Comparison of ENCODE assay signal across 11 cellular contexts in genomic region chr2:213015387-213016165, GRCh38.
A peak's percentile ranks its signal among the peaks of the same experiment; 100 is the strongest.
DNase-seq lines count a peak whose midpoint lies in the region; ATAC-seq and TF ChIP-seq lines count a peak whose summit lies in the region.
"Had no signal": no experiment of that assay in that cellular context is flagged by ENCODE, and none has a peak within 500 bp of the region (broad histone marks: within the 10 kb centered on the region; RNA-seq: fewer than 3 reads in every experiment).

No MANE protein-coding gene starts in this region.

- H3K36me3 ChIP-seq in upper lobe of left lung = no peaks in the 10 kb centered on the region

- H3K4me3 ChIP-seq in upper lobe of left lung = no peak overlapping the region

- H3K36me3 Mint-ChIP-seq in T-helper 1 cell treated with Interleukin-12 subunit alpha and Interleukin-12 subunit beta and Interleukin-4 antibody, amounts not matched to agents 30 μg/mL and 1 μg/mL, for 36 hours (ENCODE audit: low read depth) = peaks cover 3% of the 10 kb centered on the region
- H3K36me3 Mint-ChIP-seq in stimulated activated memory B cell treated with anti-CD40 and anti-IgM and Interleukin-4, amounts not matched to agents 10 μg/mL and 1 μg/mL and 100 μg/mL, for 72 hours = no peaks in the 10 kb centered on the region

- no peak for TF ChIP-seq CTCF in upper lobe of left lung (IDR thresholded peaks at IDR 0.05)

- H3K27me3 ChIP-seq in upper lobe of left lung = no peaks in the 10 kb centered on the region

- WGBS in upper lobe of left lung, 2 donors = 77 to 87% methylated on average over 7 of the region's 7 CpGs

- no peak overlapping the region for H3K27ac Mint-ChIP-seq in T-helper 1 cell treated with Interleukin-12 subunit alpha and Interleukin-12 subunit beta and Interleukin-4 antibody, amounts not matched to agents 30 μg/mL and 1 μg/mL, for 36 hours
- no peak overlapping the region for H3K27ac Mint-ChIP-seq in stimulated activated memory B cell treated with anti-CD40 and anti-IgM and Interleukin-4, amounts not matched to agents 10 μg/mL and 1 μg/mL and 100 μg/mL, for 72 hours

- H3K9me3 ChIP-seq in upper lobe of left lung = no peaks in the 10 kb centered on the region

- H3K4me1 Mint-ChIP-seq in T-helper 1 cell treated with Interleukin-12 subunit alpha and Interleukin-12 subunit beta and Interleukin-4 antibody, amounts not matched to agents 30 μg/mL and 1 μg/mL, for 36 hours (ENCODE audit: low read depth) = peaks cover 24% of the 10 kb centered on the region
- peaks cover 18% of the 10 kb centered on the region for H3K4me1 Mint-ChIP-seq in stimulated activated memory B cell treated with anti-CD40 and anti-IgM and Interleukin-4, amounts not matched to agents 10 μg/mL and 1 μg/mL and 100 μg/mL, for 72 hours

- H3K9me3 Mint-ChIP-seq in T-helper 1 cell treated with Interleukin-12 subunit alpha and Interleukin-12 subunit beta and Interleukin-4 antibody, amounts not matched to agents 30 μg/mL and 1 μg/mL, for 36 hours = no peaks in the 10 kb centered on the region
- no peaks in the 10 kb centered on the region for H3K9me3 Mint-ChIP-seq in stimulated activated memory B cell treated with anti-CD40 and anti-IgM and Interleukin-4, amounts not matched to agents 10 μg/mL and 1 μg/mL and 100 μg/mL, for 72 hours

- no peak for TF ChIP-seq EP300 in upper lobe of left lung (IDR thresholded peaks at IDR 0.05)

- H3K27me3 Mint-ChIP-seq in T-helper 1 cell treated with Interleukin-12 subunit alpha and Interleukin-12 subunit beta and Interleukin-4 antibody, amounts not matched to agents 30 μg/mL and 1 μg/mL, for 36 hours (ENCODE audit: low read depth) = peaks cover 42% of the 10 kb centered on the region
- no peaks in the 10 kb centered on the region for H3K27me3 Mint-ChIP-seq in stimulated activated memory B cell treated with anti-CD40 and anti-IgM and Interleukin-4, amounts not matched to agents 10 μg/mL and 1 μg/mL and 100 μg/mL, for 72 hours

- H3K4me3 Mint-ChIP-seq in T-helper 1 cell treated with Interleukin-12 subunit alpha and Interleukin-12 subunit beta and Interleukin-4 antibody, amounts not matched to agents 30 μg/mL and 1 μg/mL, for 36 hours = peak overlapping the region; percentile 29
- H3K4me3 Mint-ChIP-seq in stimulated activated memory B cell treated with anti-CD40 and anti-IgM and Interleukin-4, amounts not matched to agents 10 μg/mL and 1 μg/mL and 100 μg/mL, for 72 hours = peak overlapping the region; percentile 6

- H3K27ac ChIP-seq in upper lobe of left lung = no peak overlapping the region
- H3K27ac ChIP-seq: HL-60 had no signal

- ATAC-seq in HG02798 (IDR thresholded peaks at IDR 0.05; ENCODE audit: poor library complexity, unreplicated experiment) = peak; percentile 86
- peak; percentile 93 for ATAC-seq in stimulated activated memory B cell treated with anti-CD40 and anti-IgM and Interleukin-4, amounts not matched to agents 10 μg/mL and 1 μg/mL and 100 μg/mL, for 72 hours
- no peak for ATAC-seq in upper lobe of left lung (ENCODE audit: low FRiP score in 2 of 2)
- ATAC-seq: Panc1, sciatic nerve had no signal

- peak; percentile 17 for DNase-seq in activated T-cell treated with anti-CD3 and anti-CD28 coated beads for 24 hours (ENCODE audit: low read depth)
- DNase-seq in activated T-cell treated with anti-CD3 and anti-CD28 coated beads, Interleukin-2, amount 50 U/mL, for 1 hour = no peak
- no peak for DNase-seq in DMS53 (lab: John Stamatoyannopoulos, UW)
- DNase-seq in NCI-H446 treated with DMSO at 0.1 percent for 48 hours (lab: John Stamatoyannopoulos, UW) = no peak
- no peak for DNase-seq in upper lobe of left lung

- TF ChIP-seq POLR2A in upper lobe of left lung (IDR thresholded peaks at IDR 0.05) = no peak

- H3K4me1 ChIP-seq in upper lobe of left lung = no peaks in the 10 kb centered on the region

Comparison
In these comparisons a context has a peak if more than half of its experiments do, and no peak if none do; other contexts are left out.
1. ATAC-seq: peak in HG02798 (single experiment) and stimulated activated memory B cell treated with anti-CD40 and anti-IgM and Interleukin-4, amounts not matched to agents 10 μg/mL and 1 μg/mL and 100 μg/mL, for 72 hours (single experiment); none in upper lobe of left lung (0 of 2).